1 cellular context compared by ENCODE assay signal in the genomic region with DNA sequence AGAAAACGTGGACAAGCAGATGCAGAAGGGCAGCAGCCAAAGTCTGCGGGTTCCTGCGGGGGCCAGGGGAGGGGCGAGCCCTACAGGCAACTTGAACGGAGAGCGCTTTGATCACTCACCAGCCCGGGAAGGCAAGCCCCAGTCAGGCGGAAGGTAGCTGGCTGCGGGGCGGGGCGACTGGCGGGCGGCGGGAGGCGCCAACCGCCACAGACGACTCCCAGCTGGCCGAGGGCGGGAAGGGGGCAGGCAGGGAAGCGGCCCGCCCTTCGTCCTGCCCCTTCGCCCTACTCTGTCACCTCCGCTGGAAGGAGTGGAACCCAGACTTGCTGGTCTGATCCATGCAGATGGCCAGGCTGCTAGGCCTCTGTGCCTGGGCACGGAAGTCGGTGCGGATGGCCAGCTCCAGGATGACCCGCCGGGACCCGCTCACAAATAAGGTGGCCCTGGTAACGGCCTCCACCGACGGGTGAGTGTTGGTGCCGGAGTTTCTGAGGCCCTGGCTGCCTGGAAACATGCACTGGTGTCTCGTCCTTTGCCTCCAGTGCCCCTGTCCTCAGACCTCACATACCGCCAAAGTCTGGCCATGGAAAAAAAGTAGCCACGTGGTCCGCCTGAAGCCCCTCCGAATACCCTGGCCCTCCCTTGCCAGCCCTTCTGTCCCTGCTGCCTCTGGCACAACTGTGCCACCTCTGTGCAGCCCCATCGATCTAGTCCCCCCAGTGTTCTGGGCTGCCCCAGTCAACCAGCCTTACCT.
TF ChIP-seq lines count a peak whose summit lies in the region.
"Not testable (repeated sequence)": the region's sequence is repeated elsewhere in the genome, so short reads cannot be mapped to it uniquely, and the experiment has no call there.

A gene (plus strand): TSS at position 320 of the 754 bp plus-strand sequence. CDS start 19 bp downstream, at position 339.

TF ChIP-seq in HepG2, 621 proteins besides CTCF, POLR2A, EP300 and RAD21 (continued from another document and continues in another):
- peak; percentile 73 for TF ChIP-seq PTBP1 (IDR thresholded peaks at IDR 0.05; ENCODE audit: low read depth, low read length, poor library complexity, severe bottlenecking)
- TF ChIP-seq GZF1 (CRISPR knock-in tag; IDR thresholded peaks at IDR 0.05), result peak; percentile 84
- TF ChIP-seq, protein P1, sequence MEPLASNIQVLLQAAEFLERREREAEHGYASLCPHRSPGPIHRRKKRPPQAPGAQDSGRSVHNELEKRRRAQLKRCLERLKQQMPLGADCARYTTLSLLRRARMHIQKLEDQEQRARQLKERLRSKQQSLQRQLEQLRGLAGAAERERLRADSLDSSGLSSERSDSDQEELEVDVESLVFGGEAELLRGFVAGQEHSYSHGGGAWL (CRISPR knock-in tag; IDR thresholded peaks at IDR 0.05), result peak; percentile 66
- TF ChIP-seq, protein P2, sequence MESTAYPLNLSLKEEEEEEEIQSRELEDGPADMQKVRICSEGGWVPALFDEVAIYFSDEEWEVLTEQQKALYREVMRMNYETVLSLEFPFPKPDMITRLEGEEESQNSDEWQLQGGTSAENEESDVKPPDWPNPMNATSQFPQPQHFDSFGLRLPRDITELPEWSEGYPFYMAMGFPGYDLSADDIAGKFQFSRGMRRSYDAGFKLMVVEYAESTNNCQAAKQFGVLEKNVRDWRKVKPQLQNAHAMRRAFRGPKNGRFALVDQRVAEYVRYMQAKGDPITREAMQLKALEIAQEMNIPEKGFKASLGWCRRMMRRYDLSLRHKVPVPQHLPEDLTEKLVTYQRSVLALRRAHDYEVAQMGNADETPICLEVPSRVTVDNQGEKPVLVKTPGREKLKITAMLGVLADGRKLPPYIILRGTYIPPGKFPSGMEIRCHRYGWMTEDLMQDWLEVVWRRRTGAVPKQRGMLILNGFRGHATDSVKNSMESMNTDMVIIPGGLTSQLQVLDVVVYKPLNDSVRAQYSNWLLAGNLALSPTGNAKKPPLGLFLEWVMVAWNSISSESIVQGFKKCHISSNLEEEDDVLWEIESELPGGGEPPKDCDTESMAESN (CRISPR knock-in tag; conservative IDR thresholded peaks at IDR 0.05), result peak; percentile 90
- TF ChIP-seq AHR (CRISPR knock-in tag; IDR thresholded peaks at IDR 0.05), result peak; percentile 69; the same call in 1 of the 2 replicates
- TF ChIP-seq DMAP1 (CRISPR knock-in tag; IDR thresholded peaks at IDR 0.05), result peak; percentile 48; the same call in 1 of the 2 replicates
- TF ChIP-seq, protein P3, sequence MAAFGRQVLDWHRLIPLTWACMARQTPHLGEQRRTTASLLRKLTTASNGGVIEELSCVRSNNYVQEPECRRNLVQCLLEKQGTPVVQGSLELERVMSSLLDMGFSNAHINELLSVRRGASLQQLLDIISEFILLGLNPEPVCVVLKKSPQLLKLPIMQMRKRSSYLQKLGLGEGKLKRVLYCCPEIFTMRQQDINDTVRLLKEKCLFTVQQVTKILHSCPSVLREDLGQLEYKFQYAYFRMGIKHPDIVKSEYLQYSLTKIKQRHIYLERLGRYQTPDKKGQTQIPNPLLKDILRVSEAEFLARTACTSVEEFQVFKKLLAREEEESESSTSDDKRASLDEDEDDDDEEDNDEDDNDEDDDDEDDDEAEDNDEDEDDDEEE (CRISPR knock-in tag; IDR thresholded peaks at IDR 0.05), result peak; percentile 97
- TF ChIP-seq ETV6 (CRISPR knock-in tag; conservative IDR thresholded peaks at IDR 0.05), result peak; percentile 68; the same call in 1 of the 2 replicates
- TF ChIP-seq, protein P4, sequence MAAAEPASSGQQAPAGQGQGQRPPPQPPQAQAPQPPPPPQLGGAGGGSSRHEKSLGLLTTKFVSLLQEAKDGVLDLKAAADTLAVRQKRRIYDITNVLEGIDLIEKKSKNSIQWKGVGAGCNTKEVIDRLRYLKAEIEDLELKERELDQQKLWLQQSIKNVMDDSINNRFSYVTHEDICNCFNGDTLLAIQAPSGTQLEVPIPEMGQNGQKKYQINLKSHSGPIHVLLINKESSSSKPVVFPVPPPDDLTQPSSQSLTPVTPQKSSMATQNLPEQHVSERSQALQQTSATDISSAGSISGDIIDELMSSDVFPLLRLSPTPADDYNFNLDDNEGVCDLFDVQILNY (CRISPR knock-in tag; conservative IDR thresholded peaks at IDR 0.05), result peak; percentile 94
- TF ChIP-seq POLR2G (IDR thresholded peaks at IDR 0.05; ENCODE audit: low read depth, low read length), result peak; percentile 81
- TF ChIP-seq ZBTB20 (CRISPR knock-in tag; IDR thresholded peaks at IDR 0.05; ENCODE audit: borderline replicate concordance, low read depth), result peak; percentile 57; the same call in 1 of the 2 replicates
- TF ChIP-seq, protein P5, sequence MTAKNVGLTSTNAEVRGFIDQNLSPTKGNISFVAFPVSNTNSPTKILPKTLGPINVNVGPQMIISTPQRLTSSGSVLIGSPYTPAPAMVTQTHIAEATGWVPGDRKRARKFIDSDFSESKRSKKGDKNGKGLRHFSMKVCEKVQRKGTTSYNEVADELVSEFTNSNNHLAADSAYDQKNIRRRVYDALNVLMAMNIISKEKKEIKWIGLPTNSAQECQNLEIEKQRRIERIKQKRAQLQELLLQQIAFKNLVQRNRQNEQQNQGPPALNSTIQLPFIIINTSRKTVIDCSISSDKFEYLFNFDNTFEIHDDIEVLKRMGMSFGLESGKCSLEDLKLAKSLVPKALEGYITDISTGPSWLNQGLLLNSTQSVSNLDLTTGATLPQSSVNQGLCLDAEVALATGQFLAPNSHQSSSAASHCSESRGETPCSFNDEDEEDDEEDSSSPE (CRISPR knock-in tag; IDR thresholded peaks at IDR 0.05), result peak; percentile 97
- TF ChIP-seq, protein P6, sequence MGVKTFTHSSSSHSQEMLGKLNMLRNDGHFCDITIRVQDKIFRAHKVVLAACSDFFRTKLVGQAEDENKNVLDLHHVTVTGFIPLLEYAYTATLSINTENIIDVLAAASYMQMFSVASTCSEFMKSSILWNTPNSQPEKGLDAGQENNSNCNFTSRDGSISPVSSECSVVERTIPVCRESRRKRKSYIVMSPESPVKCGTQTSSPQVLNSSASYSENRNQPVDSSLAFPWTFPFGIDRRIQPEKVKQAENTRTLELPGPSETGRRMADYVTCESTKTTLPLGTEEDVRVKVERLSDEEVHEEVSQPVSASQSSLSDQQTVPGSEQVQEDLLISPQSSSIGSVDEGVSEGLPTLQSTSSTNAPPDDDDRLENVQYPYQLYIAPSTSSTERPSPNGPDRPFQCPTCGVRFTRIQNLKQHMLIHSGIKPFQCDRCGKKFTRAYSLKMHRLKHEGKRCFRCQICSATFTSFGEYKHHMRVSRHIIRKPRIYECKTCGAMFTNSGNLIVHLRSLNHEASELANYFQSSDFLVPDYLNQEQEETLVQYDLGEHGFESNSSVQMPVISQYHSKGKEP (CRISPR knock-in tag; IDR thresholded peaks at IDR 0.05), result 0 out of 2 replicates have a peak, but pooled peaks have one; percentile 57
- peak; percentile 62 for TF ChIP-seq ZNF552 (CRISPR knock-in tag; IDR thresholded peaks at IDR 0.05; ENCODE audit: borderline replicate concordance)
- TF ChIP-seq JUND (CRISPR knock-in tag; IDR thresholded peaks at IDR 0.05), result peak; percentile 73; the same call in 1 of the 2 replicates
- TF ChIP-seq, protein P7, sequence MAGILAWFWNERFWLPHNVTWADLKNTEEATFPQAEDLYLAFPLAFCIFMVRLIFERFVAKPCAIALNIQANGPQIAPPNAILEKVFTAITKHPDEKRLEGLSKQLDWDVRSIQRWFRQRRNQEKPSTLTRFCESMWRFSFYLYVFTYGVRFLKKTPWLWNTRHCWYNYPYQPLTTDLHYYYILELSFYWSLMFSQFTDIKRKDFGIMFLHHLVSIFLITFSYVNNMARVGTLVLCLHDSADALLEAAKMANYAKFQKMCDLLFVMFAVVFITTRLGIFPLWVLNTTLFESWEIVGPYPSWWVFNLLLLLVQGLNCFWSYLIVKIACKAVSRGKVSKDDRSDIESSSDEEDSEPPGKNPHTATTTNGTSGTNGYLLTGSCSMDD (CRISPR knock-in tag; IDR thresholded peaks at IDR 0.05), result peak; percentile 39; the same call in 1 of the 2 replicates
- TF ChIP-seq ZNF790 (CRISPR knock-in tag; IDR thresholded peaks at IDR 0.05; ENCODE audit: borderline replicate concordance), result peak; percentile 84; the same call in 1 of the 2 replicates
- peak; percentile 96 for TF ChIP-seq ZNF350 (CRISPR knock-in tag; IDR thresholded peaks at IDR 0.05; ENCODE audit: borderline replicate concordance, low read depth)
- TF ChIP-seq ZNF709 (CRISPR knock-in tag; IDR thresholded peaks at IDR 0.05), result peak; percentile 97
- peak; percentile 94 for TF ChIP-seq NRL (CRISPR knock-in tag; IDR thresholded peaks at IDR 0.05; ENCODE audit: borderline replicate concordance)
- TF ChIP-seq TCF12, SOX6 (IDR thresholded peaks at IDR 0.05): not testable (repeated sequence)
- peak; percentile 78 for TF ChIP-seq TCF12 (CRISPR knock-in tag; IDR thresholded peaks at IDR 0.05)
- TF ChIP-seq, protein P8, sequence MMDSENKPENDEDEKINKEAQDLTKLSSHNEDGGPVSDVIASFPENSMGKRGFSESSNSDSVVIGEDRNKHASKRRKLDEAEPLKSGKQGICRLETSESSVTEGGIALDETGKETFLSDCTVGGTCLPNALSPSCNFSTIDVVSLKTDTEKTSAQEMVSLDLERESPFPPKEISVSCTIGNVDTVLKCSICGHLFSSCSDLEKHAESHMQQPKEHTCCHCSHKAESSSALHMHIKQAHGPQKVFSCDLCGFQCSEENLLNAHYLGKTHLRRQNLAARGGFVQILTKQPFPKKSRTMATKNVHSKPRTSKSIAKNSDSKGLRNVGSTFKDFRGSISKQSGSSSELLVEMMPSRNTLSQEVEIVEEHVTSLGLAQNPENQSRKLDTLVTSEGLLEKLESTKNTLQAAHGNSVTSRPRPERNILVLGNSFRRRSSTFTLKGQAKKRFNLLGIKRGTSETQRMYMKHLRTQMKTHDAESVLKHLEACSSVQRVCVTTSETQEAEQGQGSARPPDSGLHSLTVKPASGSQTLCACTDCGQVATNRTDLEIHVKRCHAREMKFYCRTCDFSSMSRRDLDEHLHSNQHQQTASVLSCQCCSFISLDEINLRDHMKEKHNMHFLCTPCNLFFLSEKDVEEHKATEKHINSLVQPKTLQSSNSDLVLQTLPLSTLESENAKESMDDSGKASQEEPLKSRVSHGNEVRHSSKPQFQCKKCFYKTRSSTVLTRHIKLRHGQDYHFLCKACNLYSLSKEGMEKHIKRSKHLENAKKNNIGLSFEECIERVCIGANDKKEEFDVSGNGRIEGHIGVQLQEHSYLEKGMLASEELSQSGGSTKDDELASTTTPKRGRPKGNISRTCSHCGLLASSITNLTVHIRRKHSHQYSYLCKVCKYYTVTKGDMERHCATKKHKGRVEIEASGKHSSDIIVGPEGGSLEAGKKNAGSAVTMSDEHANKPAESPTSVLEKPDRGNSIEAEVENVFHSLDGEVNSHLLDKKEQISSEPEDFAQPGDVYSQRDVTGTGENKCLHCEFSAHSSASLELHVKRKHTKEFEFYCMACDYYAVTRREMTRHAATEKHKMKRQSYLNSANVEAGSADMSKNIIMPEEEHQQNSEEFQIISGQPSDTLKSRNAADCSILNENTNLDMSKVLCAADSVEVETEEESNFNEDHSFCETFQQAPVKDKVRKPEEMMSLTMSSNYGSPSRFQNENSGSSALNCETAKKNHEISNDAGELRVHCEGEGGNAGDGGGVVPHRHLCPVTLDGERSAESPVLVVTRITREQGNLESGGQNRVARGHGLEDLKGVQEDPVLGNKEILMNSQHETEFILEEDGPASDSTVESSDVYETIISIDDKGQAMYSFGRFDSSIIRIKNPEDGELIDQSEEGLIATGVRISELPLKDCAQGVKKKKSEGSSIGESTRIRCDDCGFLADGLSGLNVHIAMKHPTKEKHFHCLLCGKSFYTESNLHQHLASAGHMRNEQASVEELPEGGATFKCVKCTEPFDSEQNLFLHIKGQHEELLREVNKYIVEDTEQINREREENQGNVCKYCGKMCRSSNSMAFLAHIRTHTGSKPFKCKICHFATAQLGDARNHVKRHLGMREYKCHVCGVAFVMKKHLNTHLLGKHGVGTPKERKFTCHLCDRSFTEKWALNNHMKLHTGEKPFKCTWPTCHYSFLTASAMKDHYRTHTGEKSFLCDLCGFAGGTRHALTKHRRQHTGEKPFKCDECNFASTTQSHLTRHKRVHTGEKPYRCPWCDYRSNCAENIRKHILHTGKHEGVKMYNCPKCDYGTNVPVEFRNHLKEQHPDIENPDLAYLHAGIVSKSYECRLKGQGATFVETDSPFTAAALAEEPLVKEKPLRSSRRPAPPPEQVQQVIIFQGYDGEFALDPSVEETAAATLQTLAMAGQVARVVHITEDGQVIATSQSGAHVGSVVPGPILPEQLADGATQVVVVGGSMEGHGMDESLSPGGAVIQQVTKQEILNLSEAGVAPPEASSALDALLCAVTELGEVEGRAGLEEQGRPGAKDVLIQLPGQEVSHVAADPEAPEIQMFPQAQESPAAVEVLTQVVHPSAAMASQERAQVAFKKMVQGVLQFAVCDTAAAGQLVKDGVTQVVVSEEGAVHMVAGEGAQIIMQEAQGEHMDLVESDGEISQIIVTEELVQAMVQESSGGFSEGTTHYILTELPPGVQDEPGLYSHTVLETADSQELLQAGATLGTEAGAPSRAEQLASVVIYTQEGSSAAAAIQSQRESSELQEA (CRISPR knock-in tag; IDR thresholded peaks at IDR 0.05; ENCODE audit: not compliant biosample characterization), result peak; percentile 97
- TF ChIP-seq SOX6 (CRISPR knock-in tag; IDR thresholded peaks at IDR 0.05), result peak; percentile 48
- 0 out of 2 replicates have a peak, but pooled peaks have one; percentile 26 for TF ChIP-seq ZC3H4 (CRISPR knock-in tag; IDR thresholded peaks at IDR 0.05; ENCODE audit: borderline replicate concordance)
- peak; percentile 79 for TF ChIP-seq POGZ (CRISPR knock-in tag; IDR thresholded peaks at IDR 0.05)
- peak; percentile 67; the same call in 1 of the 2 replicates for TF ChIP-seq TCF7 (IDR thresholded peaks at IDR 0.05; ENCODE audit: low read depth)
- peak; percentile 84; the same call in 1 of the 2 replicates for TF ChIP-seq ZNF564 (CRISPR knock-in tag; IDR thresholded peaks at IDR 0.05)
- TF ChIP-seq RBM39 (IDR thresholded peaks at IDR 0.05; ENCODE audit: low read depth, low read length, poor library complexity, severe bottlenecking), result peak; percentile 89
- 0 out of 2 replicates have a peak, but pooled peaks have one; percentile 39 for TF ChIP-seq SIX4 (CRISPR knock-in tag; IDR thresholded peaks at IDR 0.05)
- peak; percentile 86; the same call in 1 of the 2 replicates for TF ChIP-seq MYC (CRISPR knock-in tag; IDR thresholded peaks at IDR 0.05; ENCODE audit: borderline replicate concordance)
- TF ChIP-seq MXD4 (CRISPR knock-in tag; IDR thresholded peaks at IDR 0.05), result peak; percentile 25; the same call in 1 of the 2 replicates
- peak; percentile 93 for TF ChIP-seq ZMYM4 (CRISPR knock-in tag; IDR thresholded peaks at IDR 0.05)
